ENCODE assay signal across 10 cellular contexts in the genomic region with DNA sequence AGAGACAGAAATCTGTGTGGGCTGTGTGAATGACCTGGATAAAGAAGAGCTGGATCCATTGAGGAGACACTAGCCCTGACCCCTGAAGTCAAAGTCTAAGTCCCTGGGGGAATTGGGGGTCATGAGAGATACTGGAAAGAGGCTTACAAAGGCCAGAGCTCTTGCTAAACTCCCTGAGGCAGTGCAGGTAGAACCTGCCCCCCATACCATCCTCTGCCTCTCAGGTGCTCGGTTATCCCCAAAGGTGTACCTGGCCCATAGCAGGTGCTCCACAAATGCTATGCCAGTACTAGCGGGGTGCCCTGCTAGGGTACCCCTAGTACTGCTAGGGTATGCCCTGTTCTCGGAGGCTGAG. TPM values are rescaled to one million over a fixed set of nuclear protein-coding genes. Genes with fewer than 3 reads are reported as not detected.
DNase-seq lines count a peak whose midpoint lies in the region; ATAC-seq and TF ChIP-seq lines count a peak whose summit lies in the region.
"Had no signal": no experiment of that assay in that cellular context is flagged by ENCODE, and none has a peak within 500 bp of the region (broad histone marks: within the 10 kb centered on the region; RNA-seq: fewer than 3 reads in every experiment).

No MANE protein-coding gene starts in this region.

- H3K4me3 ChIP-seq in BLaER1 (no peak overlapping the region), Loucy (ENCODE audit: low read length, poor library complexity, severe bottlenecking) (no peak overlapping the region), neural cell (ENCODE audit: low read length) (no peak overlapping the region)
- H3K4me3 ChIP-seq: vagina had no signal

- no peaks in the 10 kb centered on the region for H3K27me3 ChIP-seq in BLaER1
- H3K27me3 ChIP-seq in Loucy (ENCODE audit: insufficient read depth, low read length, poor library complexity, severe bottlenecking): no peaks in the 10 kb centered on the region
- H3K27me3 ChIP-seq in neural cell (ENCODE audit: insufficient read depth, low read depth, low read length): no peaks in the 10 kb centered on the region
- H3K27me3 ChIP-seq: vagina had no signal

- ATAC-seq in GM18858 (IDR thresholded peaks at IDR 0.05; ENCODE audit: unreplicated experiment): no peak
- no peak for ATAC-seq in GM18498 (IDR thresholded peaks at IDR 0.05; ENCODE audit: unreplicated experiment)

- TF ChIP-seq RAD21 in neural cell (conservative IDR thresholded peaks at IDR 0.05): no peak

- DNase-seq in chondrocyte (ENCODE audit: low spot score) (peak; percentile 35), NOMO-1 treated with DMSO at 0.1 percent for 48 hours (lab: John Stamatoyannopoulos, UW; ENCODE audit: unreplicated experiment) (no peak), activated gamma-delta T cell (lab: John Stamatoyannopoulos, UW) (no peak)

- no peaks in the 10 kb centered on the region for H3K9me3 Mint-ChIP-seq in chondrocyte (ENCODE audit: low read depth)
- H3K9me3 Mint-ChIP-seq: activated naive CD8-positive, alpha-beta T cell treated with anti-CD3 and anti-CD28 coated beads, Interleukin-2, amount 50 U/mL, for 24 hours had no signal

- H3K9ac ChIP-seq in BLaER1: peak overlapping the region; percentile 36; the same call in 1 of the 2 replicates
- peak overlapping the region; percentile 55 for H3K9ac ChIP-seq in Loucy (ENCODE audit: low read depth, low read length, poor library complexity, severe bottlenecking)
- H3K9ac ChIP-seq in neural cell (ENCODE audit: low read length): peak overlapping the region; percentile 53

- H3K9me3 ChIP-seq in BLaER1 (no peaks in the 10 kb centered on the region), Loucy (ENCODE audit: insufficient read depth, low read depth, low read length) (no peaks in the 10 kb centered on the region), neural cell (ENCODE audit: low read length) (no peaks in the 10 kb centered on the region)
- H3K9me3 ChIP-seq: vagina had no signal

- H3K4me1 ChIP-seq in BLaER1 (peaks cover 14% of the 10 kb centered on the region), Loucy (ENCODE audit: insufficient read depth, low read length, poor library complexity, severe bottlenecking) (peaks cover 10% of the 10 kb centered on the region)
- H3K4me1 ChIP-seq: vagina had no signal

- no peak for TF ChIP-seq EP300 in neural cell (conservative IDR thresholded peaks at IDR 0.05; ENCODE audit: poor library complexity, severe bottlenecking)

- H3F3A ChIP-seq in Loucy (ENCODE audit: low read depth) (no peaks in the 10 kb centered on the region), neural cell (ENCODE audit: insufficient read depth, low read length, poor library complexity, severe bottlenecking) (no peaks in the 10 kb centered on the region)

- peak overlapping the region; percentile 71 for H3K27ac ChIP-seq in BLaER1
- peak overlapping the region; percentile 45 for H3K27ac ChIP-seq in neural cell (ENCODE audit: low read length)
- H3K27ac ChIP-seq: vagina had no signal

- H2AFZ ChIP-seq in Loucy (ENCODE audit: low read length): peak overlapping the region; percentile 93
- peak overlapping the region; percentile 59 for H2AFZ ChIP-seq in neural cell (ENCODE audit: low read depth, low read length)

- H4K20me1 ChIP-seq in BLaER1 (no peaks in the 10 kb centered on the region), Loucy (ENCODE audit: insufficient read depth, low read length, poor library complexity, severe bottlenecking) (no peaks in the 10 kb centered on the region), neural cell (ENCODE audit: insufficient read depth) (no peaks in the 10 kb centered on the region)

- H3K9me2 ChIP-seq in Loucy (replicated peaks; ENCODE audit: low read depth, low read length) (no peaks in the 10 kb centered on the region), neural cell (ENCODE audit: insufficient read depth, low read length) (no peaks in the 10 kb centered on the region)

- H3K4me3 Mint-ChIP-seq in chondrocyte (ENCODE audit: unreplicated experiment): no peak overlapping the region
- H3K4me3 Mint-ChIP-seq: activated naive CD8-positive, alpha-beta T cell treated with anti-CD3 and anti-CD28 coated beads, Interleukin-2, amount 50 U/mL, for 24 hours had no signal

- H3K79me2 ChIP-seq in Loucy (ENCODE audit: insufficient read depth, low read length) (no peaks in the 10 kb centered on the region), neural cell (replicated peaks; ENCODE audit: insufficient read depth, low read length) (no peaks in the 10 kb centered on the region)

- H3K36me3 ChIP-seq in BLaER1 (peaks cover 38% of the 10 kb centered on the region), Loucy (ENCODE audit: insufficient read depth, low read length) (no peaks in the 10 kb centered on the region; the same call in 1 of the 2 replicates), neural cell (ENCODE audit: insufficient read depth, low read length) (peaks cover 8% of the 10 kb centered on the region)

- peaks cover 24% of the 10 kb centered on the region for H3K36me3 Mint-ChIP-seq in chondrocyte (ENCODE audit: low read depth)

- H3K4me2 ChIP-seq in BLaER1: peak overlapping the region; percentile 42
- peak overlapping the region; percentile 14 for H3K4me2 ChIP-seq in Loucy (ENCODE audit: low read depth, low read length, poor library complexity, severe bottlenecking)
- no peak overlapping the region for H3K4me2 ChIP-seq in neural cell (ENCODE audit: low read length)

- no peak for TF ChIP-seq CTCF in Loucy (conservative IDR thresholded peaks at IDR 0.05; ENCODE audit: low read length)
- TF ChIP-seq CTCF in chondrocyte (IDR thresholded peaks at IDR 0.05): no peak
- TF ChIP-seq CTCF in neural cell (IDR thresholded peaks at IDR 0.05; ENCODE audit: poor library complexity, severe bottlenecking): no peak

- H3K27ac Mint-ChIP-seq in chondrocyte (ENCODE audit: unreplicated experiment): peak overlapping the region; percentile 51
- H3K27ac Mint-ChIP-seq: activated naive CD8-positive, alpha-beta T cell treated with anti-CD3 and anti-CD28 coated beads, Interleukin-2, amount 50 U/mL, for 24 hours had no signal

- peaks cover 30% of the 10 kb centered on the region for H3K4me1 Mint-ChIP-seq in chondrocyte (ENCODE audit: low read depth)

- no peaks in the 10 kb centered on the region for H3K27me3 Mint-ChIP-seq in chondrocyte (ENCODE audit: low read depth)
- H3K27me3 Mint-ChIP-seq: activated naive CD8-positive, alpha-beta T cell treated with anti-CD3 and anti-CD28 coated beads, Interleukin-2, amount 50 U/mL, for 24 hours had no signal

TF ChIP-seq in neural cell, 6 proteins besides CTCF, POLR2A, EP300 and RAD21:
- TF ChIP-seq EZH2 (IDR thresholded peaks at IDR 0.05; ENCODE audit: borderline replicate concordance, insufficient read depth, low read length, poor library complexity, severe bottlenecking): no peak
- no peak for TF ChIP-seq SMC3 (conservative IDR thresholded peaks at IDR 0.05; ENCODE audit: poor library complexity)
- TF ChIP-seq, protein P1, sequence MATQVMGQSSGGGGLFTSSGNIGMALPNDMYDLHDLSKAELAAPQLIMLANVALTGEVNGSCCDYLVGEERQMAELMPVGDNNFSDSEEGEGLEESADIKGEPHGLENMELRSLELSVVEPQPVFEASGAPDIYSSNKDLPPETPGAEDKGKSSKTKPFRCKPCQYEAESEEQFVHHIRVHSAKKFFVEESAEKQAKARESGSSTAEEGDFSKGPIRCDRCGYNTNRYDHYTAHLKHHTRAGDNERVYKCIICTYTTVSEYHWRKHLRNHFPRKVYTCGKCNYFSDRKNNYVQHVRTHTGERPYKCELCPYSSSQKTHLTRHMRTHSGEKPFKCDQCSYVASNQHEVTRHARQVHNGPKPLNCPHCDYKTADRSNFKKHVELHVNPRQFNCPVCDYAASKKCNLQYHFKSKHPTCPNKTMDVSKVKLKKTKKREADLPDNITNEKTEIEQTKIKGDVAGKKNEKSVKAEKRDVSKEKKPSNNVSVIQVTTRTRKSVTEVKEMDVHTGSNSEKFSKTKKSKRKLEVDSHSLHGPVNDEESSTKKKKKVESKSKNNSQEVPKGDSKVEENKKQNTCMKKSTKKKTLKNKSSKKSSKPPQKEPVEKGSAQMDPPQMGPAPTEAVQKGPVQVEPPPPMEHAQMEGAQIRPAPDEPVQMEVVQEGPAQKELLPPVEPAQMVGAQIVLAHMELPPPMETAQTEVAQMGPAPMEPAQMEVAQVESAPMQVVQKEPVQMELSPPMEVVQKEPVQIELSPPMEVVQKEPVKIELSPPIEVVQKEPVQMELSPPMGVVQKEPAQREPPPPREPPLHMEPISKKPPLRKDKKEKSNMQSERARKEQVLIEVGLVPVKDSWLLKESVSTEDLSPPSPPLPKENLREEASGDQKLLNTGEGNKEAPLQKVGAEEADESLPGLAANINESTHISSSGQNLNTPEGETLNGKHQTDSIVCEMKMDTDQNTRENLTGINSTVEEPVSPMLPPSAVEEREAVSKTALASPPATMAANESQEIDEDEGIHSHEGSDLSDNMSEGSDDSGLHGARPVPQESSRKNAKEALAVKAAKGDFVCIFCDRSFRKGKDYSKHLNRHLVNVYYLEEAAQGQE (IDR thresholded peaks at IDR 0.05; ENCODE audit: borderline replicate concordance): no peak
- TF ChIP-seq TAF1 (IDR thresholded peaks at IDR 0.05; ENCODE audit: low read depth): no peak
- no peak for TF ChIP-seq POLR2AphosphoS5 (IDR thresholded peaks at IDR 0.05)
- TF ChIP-seq MXI1 (conservative IDR thresholded peaks at IDR 0.05; ENCODE audit: poor library complexity, severe bottlenecking): no peak
TF ChIP-seq in neural cell: peak in this region for 0.

RNA-seq across cellular contexts. Expression of a gene that starts 19.1 kb away (rescaled TPM):
- total RNA-seq in chondrocyte: 56.5 to 88.8 TPM (median 86.5 TPM) in 3 replicates
- polyA plus RNA-seq in neural cell: 3.4 and 5.0 TPM in 2 replicates
- polyA minus RNA-seq in neural cell: 1.9 and 2.9 TPM in 2 replicates

RNA-seq across cellular contexts. Expression of a gene that starts 38.9 kb away (rescaled TPM):
- 37.3 to 49.3 TPM (median 37.7 TPM) in 3 replicates for total RNA-seq in chondrocyte
- 59.5 and 68.6 TPM in 2 replicates for polyA plus RNA-seq in neural cell
- 63.3 and 70.8 TPM in 2 replicates for polyA minus RNA-seq in neural cell

RNA-seq across cellular contexts. Expression of a gene that starts 50.7 kb away (rescaled TPM):
- 105 to 111 TPM (median 110 TPM) in 3 replicates for total RNA-seq in chondrocyte
- 13.2 and 17.9 TPM in 2 replicates for polyA plus RNA-seq in neural cell
- 20.7 and 32.9 TPM in 2 replicates for polyA minus RNA-seq in neural cell
